In the genomic region with DNA sequence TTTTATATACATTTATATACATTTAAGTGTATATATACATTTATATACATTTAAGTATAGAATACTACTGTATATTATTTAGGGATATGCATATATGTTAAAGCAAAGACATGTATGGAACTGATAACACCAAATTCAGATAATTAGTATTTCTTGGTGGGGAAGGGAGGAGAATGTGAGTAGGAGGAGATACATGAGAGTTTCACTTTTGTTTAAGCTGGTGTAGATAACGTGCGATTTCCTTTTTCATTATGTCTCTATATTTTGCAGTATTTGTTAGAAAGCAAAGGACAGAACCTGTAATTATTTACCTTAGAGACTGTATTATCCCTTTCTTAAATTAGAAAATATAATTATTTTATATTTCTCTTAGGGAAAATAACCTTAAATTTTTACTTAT, we compare ENCODE assay signal across 16 cellular contexts. TPM values are rescaled to one million over a fixed set of nuclear protein-coding genes. Genes with fewer than 3 reads are reported as not detected.
DNase-seq lines count a peak whose midpoint lies in the region; ATAC-seq and TF ChIP-seq lines count a peak whose summit lies in the region.
"Had no signal": no experiment of that assay in that cellular context is flagged by ENCODE, and none has a peak within 500 bp of the region (broad histone marks: within the 10 kb centered on the region; RNA-seq: fewer than 3 reads in every experiment).

No MANE protein-coding gene starts in this region.

- no peak overlapping the region for H2AFZ ChIP-seq in mesenchymal stem cell (ENCODE audit: low read depth, low read length)

- H3K27ac Mint-ChIP-seq in activated naive CD4-positive, alpha-beta T cell treated with anti-CD3 and anti-CD28 coated beads, Interleukin-2, amount 10 ng/mL, durations not matched to agents 7 days and 5 days = peak overlapping the region; percentile 56
- no peak overlapping the region for H3K27ac Mint-ChIP-seq in type B pancreatic cell

- H3K18ac ChIP-seq in mesenchymal stem cell (ENCODE audit: low read depth in 1 of 2, low read length in 2 of 2) = no peak overlapping the region

- H3K27me3 ChIP-seq in mesenchymal stem cell (ENCODE audit: control insufficient read depth in 1 of 2, insufficient read depth in 1 of 2, low read length in 2 of 2) = no peaks in the 10 kb centered on the region
- H3K27me3 ChIP-seq: SJCRH30, uterus had no signal

- H3K36me3 ChIP-seq in mesenchymal stem cell (ENCODE audit: control insufficient read depth in 1 of 2, insufficient read depth in 2 of 2, low read depth in 1 of 2, low read length in 2 of 2) = peaks cover 9 to 84% of the 10 kb centered on the region in 2 experiments
- H3K36me3 ChIP-seq: uterus had no signal

- no peak overlapping the region for H2BK120ac ChIP-seq in mesenchymal stem cell (ENCODE audit: low read depth, low read length)

- no peak overlapping the region for H3K4ac ChIP-seq in mesenchymal stem cell (ENCODE audit: low read depth in 1 of 2, low read length in 2 of 2)

- no peak overlapping the region for H2BK12ac ChIP-seq in mesenchymal stem cell (ENCODE audit: low read length in 2 of 2)

- peak overlapping the region; percentile 61 for H3K9ac ChIP-seq in mesenchymal stem cell (ENCODE audit: low read length)
- H3K9ac ChIP-seq: KMS-11 had no signal

- peak; percentile 80 for ATAC-seq in GM21529 (IDR thresholded peaks at IDR 0.05; ENCODE audit: unreplicated experiment)
- peak; percentile 77 for ATAC-seq in HG03432 (IDR thresholded peaks at IDR 0.05; ENCODE audit: unreplicated experiment)
- no peak for ATAC-seq in Right ventricle myocardium superior (ENCODE audit: poor library complexity)
- no peak for ATAC-seq in left colon
- ATAC-seq: A549 had no signal

- peaks cover 19% of the 10 kb centered on the region for H3K4me1 Mint-ChIP-seq in activated naive CD4-positive, alpha-beta T cell treated with anti-CD3 and anti-CD28 coated beads, Interleukin-2, amount 10 ng/mL, durations not matched to agents 7 days and 5 days
- H3K4me1 Mint-ChIP-seq in type B pancreatic cell (ENCODE audit: unreplicated experiment) = no peaks in the 10 kb centered on the region

- CTCF ChIA-PET in activated naive CD4-positive, alpha-beta T cell treated with anti-CD3 and anti-CD28 coated beads, Interleukin-2, amount 10 ng/mL, durations not matched to agents 7 days and 5 days (lab: Charles Lee) = interaction anchor here (3.2 to 3.6 kb wide), 2 partner anchors 38 to 273 kb away, joined by 12 to 46 read pairs; no protein-coding TSS in a partner anchor

- no peaks in the 10 kb centered on the region for H3K9me3 ChIP-seq in mesenchymal stem cell (ENCODE audit: control insufficient read depth, low read length)
- H3K9me3 ChIP-seq: A549, SJCRH30, uterus had no signal

- no peak overlapping the region for H3K23ac ChIP-seq in mesenchymal stem cell (ENCODE audit: low read length in 2 of 2)

- H3K14ac ChIP-seq in mesenchymal stem cell (ENCODE audit: low read length in 2 of 2) = no peak overlapping the region

- no peak overlapping the region for H2BK5ac ChIP-seq in mesenchymal stem cell (ENCODE audit: low read depth, low read length, poor library complexity, severe bottlenecking)

- H3K4me1 ChIP-seq in mesenchymal stem cell (ENCODE audit: control insufficient read depth, insufficient read depth, low read depth, low read length) = peaks cover 2% of the 10 kb centered on the region
- H3K4me1 ChIP-seq: uterus had no signal

- no peak overlapping the region for H2BK15ac ChIP-seq in mesenchymal stem cell (ENCODE audit: low read depth, poor library complexity, severe bottlenecking)

- no peak for DNase-seq in activated naive CD4-positive, alpha-beta T cell treated with anti-CD3 and anti-CD28 coated beads, Interleukin-2, amount 10 ng/mL, durations not matched to agents 7 days and 5 days
- no peak for DNase-seq in activated naive CD4-positive, alpha-beta T cell treated with anti-CD3 and anti-CD28 coated beads, Interleukin-2, amount 50 U/mL, for 16 hours
- DNase-seq in mesenchymal stem cell (no peak), Right ventricle myocardium superior (no peak), left colon (no peak), type B pancreatic cell (ENCODE audit: extremely low spot score, unreplicated experiment) (no peak)
- DNase-seq: foreskin fibroblast; NCI-H2029; SJCRH30; stimulated activated CD4-positive, alpha-beta T cell treated with anti-CD3 and anti-CD28 coated beads, Interleukin-1b, Interleukin-23, amount 100 ng/mL, for 48 hours; uterus had no signal

- H3K4me3 ChIP-seq in mesenchymal stem cell (ENCODE audit: insufficient read depth in 1 of 2, low read depth in 1 of 2, low read length in 2 of 2) = no peak overlapping the region
- H3K4me3 ChIP-seq: A549, SJCRH30, uterus had no signal

- H3K27ac ChIP-seq in mesenchymal stem cell (ENCODE audit: low read length, poor library complexity, severe bottlenecking) = no peak overlapping the region
- H3K27ac ChIP-seq: A549, KMS-11, SJCRH30, uterus, VCaP had no signal

- WGBS in mesenchymal stem cell = no CpG with 5 or more reads among the region's 2 CpGs

- intact Hi-C loops in Right ventricle myocardium superior (cut with DNase I) (loop anchor here (10.0 kb wide), 1 partner anchor 277 kb away; no protein-coding TSS in a partner anchor), left colon (cut with DNase I, micrococcal nuclease) (no loop called here)

- peaks cover 11% of the 10 kb centered on the region for H3K36me3 Mint-ChIP-seq in activated naive CD4-positive, alpha-beta T cell treated with anti-CD3 and anti-CD28 coated beads, Interleukin-2, amount 10 ng/mL, durations not matched to agents 7 days and 5 days
- H3K36me3 Mint-ChIP-seq in type B pancreatic cell = peaks cover 6% of the 10 kb centered on the region

- H4K91ac ChIP-seq in mesenchymal stem cell (ENCODE audit: low read length) = no peak overlapping the region

- H4K8ac ChIP-seq in mesenchymal stem cell (ENCODE audit: low read length) = no peak overlapping the region

- H2AK5ac ChIP-seq in mesenchymal stem cell (ENCODE audit: low read length, severe bottlenecking) = no peak overlapping the region

- H3K79me1 ChIP-seq in mesenchymal stem cell (replicated peaks; ENCODE audit: low read length, poor library complexity, severe bottlenecking) = peaks cover 3% of the 10 kb centered on the region

- H3K4me2 ChIP-seq in mesenchymal stem cell (ENCODE audit: low read length, poor library complexity, severe bottlenecking) = no peak overlapping the region
- H3K4me2 ChIP-seq: A549, KMS-11 had no signal

- no peak overlapping the region for H3K4me3 Mint-ChIP-seq in activated naive CD4-positive, alpha-beta T cell treated with anti-CD3 and anti-CD28 coated beads, Interleukin-2, amount 10 ng/mL, durations not matched to agents 7 days and 5 days
- no peak overlapping the region for H3K4me3 Mint-ChIP-seq in type B pancreatic cell

- no peak for TF ChIP-seq CTCF in type B pancreatic cell (conservative IDR thresholded peaks at IDR 0.05)

- no peaks in the 10 kb centered on the region for H3K27me3 Mint-ChIP-seq in activated naive CD4-positive, alpha-beta T cell treated with anti-CD3 and anti-CD28 coated beads, Interleukin-2, amount 10 ng/mL, durations not matched to agents 7 days and 5 days
- no peaks in the 10 kb centered on the region for H3K27me3 Mint-ChIP-seq in type B pancreatic cell

- H3K9me3 Mint-ChIP-seq in activated naive CD4-positive, alpha-beta T cell treated with anti-CD3 and anti-CD28 coated beads, Interleukin-2, amount 10 ng/mL, durations not matched to agents 7 days and 5 days = no peaks in the 10 kb centered on the region
- no peaks in the 10 kb centered on the region for H3K9me3 Mint-ChIP-seq in type B pancreatic cell

RNA-seq across cellular contexts. Expression of a gene that starts 16.6 kb away (rescaled TPM):
- polyA plus RNA-seq in mesenchymal stem cell (2013, experiment 1 of 2) = 23.0 TPM
- polyA plus RNA-seq in mesenchymal stem cell (2013, experiment 2 of 2) = 23.8 TPM
- total RNA-seq in Right ventricle myocardium superior (60.4 TPM), left colon (10 to 100 TPM; 23.5 to 25.9 TPM), type B pancreatic cell (ENCODE audit: low replicate concordance) (33.2 and 34.5 TPM in 2 replicates)

RNA-seq across cellular contexts. Expression of a gene that starts 57.1 kb away (rescaled TPM):
- 28.3 TPM for polyA plus RNA-seq in mesenchymal stem cell (2013, experiment 1 of 2)
- 30.1 TPM for polyA plus RNA-seq in mesenchymal stem cell (2013, experiment 2 of 2)
- total RNA-seq in Right ventricle myocardium superior = 33.2 TPM
- 10 to 100 TPM; 38.2 to 50.9 TPM for total RNA-seq in left colon
- total RNA-seq in type B pancreatic cell (ENCODE audit: low replicate concordance) = 39.6 and 45.2 TPM in 2 replicates

Comparison
In these comparisons a context has a peak if more than half of its experiments do, and no peak if none do; other contexts are left out.
1. ATAC-seq: peak in GM21529 (single experiment) and HG03432 (single experiment); none in Right ventricle myocardium superior (single experiment) and left colon (single experiment).